7 cellular contexts compared by ENCODE assay signal in the genomic region with DNA sequence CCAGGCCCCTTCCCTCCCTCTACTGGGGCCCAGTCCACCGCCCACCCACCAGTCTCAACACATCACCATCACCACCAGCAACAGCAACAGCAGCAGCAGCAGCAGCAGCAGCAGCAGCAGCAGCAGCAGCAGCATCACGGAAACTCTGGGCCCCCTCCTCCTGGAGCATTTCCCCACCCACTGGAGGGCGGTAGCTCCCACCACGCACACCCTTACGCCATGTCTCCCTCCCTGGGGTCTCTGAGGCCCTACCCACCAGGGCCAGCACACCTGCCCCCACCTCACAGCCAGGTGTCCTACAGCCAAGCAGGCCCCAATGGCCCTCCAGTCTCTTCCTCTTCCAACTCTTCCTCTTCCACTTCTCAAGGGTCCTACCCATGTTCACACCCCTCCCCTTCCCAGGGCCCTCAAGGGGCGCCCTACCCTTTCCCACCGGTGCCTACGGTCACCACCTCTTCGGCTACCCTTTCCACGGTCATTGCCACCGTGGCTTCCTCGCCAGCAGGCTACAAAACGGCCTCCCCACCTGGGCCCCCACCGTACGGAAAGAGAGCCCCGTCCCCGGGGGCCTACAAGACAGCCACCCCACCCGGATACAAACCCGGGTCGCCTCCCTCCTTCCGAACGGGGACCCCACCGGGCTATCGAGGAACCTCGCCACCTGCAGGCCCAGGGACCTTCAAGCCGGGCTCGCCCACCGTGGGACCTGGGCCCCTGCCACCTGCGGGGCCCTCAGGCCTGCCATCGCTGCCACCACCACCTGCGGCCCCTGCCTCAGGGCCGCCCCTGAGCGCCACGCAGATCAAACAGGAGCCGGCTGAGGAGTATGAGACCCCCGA. TPM values are rescaled to one million over a fixed set of nuclear protein-coding genes. Genes with fewer than 3 reads are reported as not detected.
A peak's percentile ranks its signal among the peaks of the same experiment; 100 is the strongest.
DNase-seq lines count a peak whose midpoint lies in the region; ATAC-seq lines count a peak whose summit lies in the region.
"Had no signal": no experiment of that assay in that cellular context is flagged by ENCODE, and none has a peak within 500 bp of the region (broad histone marks: within the 10 kb centered on the region; RNA-seq: fewer than 3 reads in every experiment).

No MANE protein-coding gene starts in this region.

- H3K4me3 Mint-ChIP-seq in stimulated activated memory B cell treated with anti-CD40 and anti-IgM and Interleukin-4, amounts not matched to agents 10 μg/mL and 1 μg/mL and 100 μg/mL, for 72 hours, result peak overlapping the region; percentile 75

- peaks cover 58% of the 10 kb centered on the region for H3K36me3 Mint-ChIP-seq in stimulated activated memory B cell treated with anti-CD40 and anti-IgM and Interleukin-4, amounts not matched to agents 10 μg/mL and 1 μg/mL and 100 μg/mL, for 72 hours

- H3K27ac Mint-ChIP-seq in stimulated activated memory B cell treated with anti-CD40 and anti-IgM and Interleukin-4, amounts not matched to agents 10 μg/mL and 1 μg/mL and 100 μg/mL, for 72 hours, result peak overlapping the region; percentile 96

- peaks cover 60% of the 10 kb centered on the region for H3K4me1 Mint-ChIP-seq in stimulated activated memory B cell treated with anti-CD40 and anti-IgM and Interleukin-4, amounts not matched to agents 10 μg/mL and 1 μg/mL and 100 μg/mL, for 72 hours

- H3K4me3 ChIP-seq in H7 (ENCODE audit: insufficient read depth, low read depth, low read length), result peak overlapping the region; percentile 79

- intact Hi-C loops in Right ventricle myocardium superior (cut with DNase I), result no loop called here

- DNase-seq in H7 (peak; percentile 87), T-helper 2 cell (peak in 3 of 5 experiments; percentile 41 to 84 (median 48)), Right ventricle myocardium superior (peak; percentile 54), HuH-7 (ENCODE audit: low spot score) (no peak), hepatic stellate cell (ENCODE audit: low spot score) (no peak)

- H3K9me3 Mint-ChIP-seq in stimulated activated memory B cell treated with anti-CD40 and anti-IgM and Interleukin-4, amounts not matched to agents 10 μg/mL and 1 μg/mL and 100 μg/mL, for 72 hours, result no peaks in the 10 kb centered on the region

- no peaks in the 10 kb centered on the region for H3K27me3 Mint-ChIP-seq in stimulated activated memory B cell treated with anti-CD40 and anti-IgM and Interleukin-4, amounts not matched to agents 10 μg/mL and 1 μg/mL and 100 μg/mL, for 72 hours

- H3K36me3 ChIP-seq in H7 (replicated peaks; ENCODE audit: control insufficient read depth, insufficient read depth, low read length), result peaks cover 21% of the 10 kb centered on the region

- H3K27me3 ChIP-seq in H7 (ENCODE audit: control insufficient read depth, insufficient read depth, low read length), result no peaks in the 10 kb centered on the region

- ATAC-seq in Right ventricle myocardium superior (ENCODE audit: poor library complexity), result peak; percentile 8
- peak; percentile 41 for ATAC-seq in stimulated activated memory B cell treated with anti-CD40 and anti-IgM and Interleukin-4, amounts not matched to agents 10 μg/mL and 1 μg/mL and 100 μg/mL, for 72 hours

RNA-seq across cellular contexts. Expression of a gene that starts 6.8 kb away (rescaled TPM):
- total RNA-seq in H7 (2014; rRNA removed; shearing (Covaris generic)), result not detected in 2 replicates
- total RNA-seq in Right ventricle myocardium superior, result not detected
- total RNA-seq: dermis microvascular lymphatic vessel endothelial cell had no signal

RNA-seq across cellular contexts. Expression of a gene that starts 7.0 kb away (rescaled TPM):
- 136 and 153 TPM in 2 replicates for total RNA-seq in H7 (2014; rRNA removed; shearing (Covaris generic))
- 251 TPM for total RNA-seq in Right ventricle myocardium superior

RNA-seq across cellular contexts. Expression of a gene that starts 9.1 kb away (rescaled TPM):
- total RNA-seq in H7 (2014; rRNA removed; shearing (Covaris generic)), result 11.4 and 13.4 TPM in 2 replicates
- total RNA-seq in Right ventricle myocardium superior, result 69.7 TPM

RNA-seq across cellular contexts. Expression of a gene that starts 14.3 kb away (rescaled TPM):
- 25.0 and 34.3 TPM in 2 replicates for total RNA-seq in H7 (2014; rRNA removed; shearing (Covaris generic))
- 7.2 TPM for total RNA-seq in Right ventricle myocardium superior

RNA-seq across cellular contexts. Expression of a gene that starts 22.5 kb away (rescaled TPM):
- 47.4 and 59.0 TPM in 2 replicates for total RNA-seq in H7 (2014; rRNA removed; shearing (Covaris generic))
- 7.4 TPM for total RNA-seq in Right ventricle myocardium superior

Comparison
In these comparisons a context has a peak if more than half of its experiments do, and no peak if none do; other contexts are left out.
1. DNase-seq: peak in H7 (single experiment), T-helper 2 cell (3 of 5) and Right ventricle myocardium superior (single experiment); none in HuH-7 (single experiment) and hepatic stellate cell (single experiment).